1 cellular context compared by ENCODE assay signal in the genomic region with DNA sequence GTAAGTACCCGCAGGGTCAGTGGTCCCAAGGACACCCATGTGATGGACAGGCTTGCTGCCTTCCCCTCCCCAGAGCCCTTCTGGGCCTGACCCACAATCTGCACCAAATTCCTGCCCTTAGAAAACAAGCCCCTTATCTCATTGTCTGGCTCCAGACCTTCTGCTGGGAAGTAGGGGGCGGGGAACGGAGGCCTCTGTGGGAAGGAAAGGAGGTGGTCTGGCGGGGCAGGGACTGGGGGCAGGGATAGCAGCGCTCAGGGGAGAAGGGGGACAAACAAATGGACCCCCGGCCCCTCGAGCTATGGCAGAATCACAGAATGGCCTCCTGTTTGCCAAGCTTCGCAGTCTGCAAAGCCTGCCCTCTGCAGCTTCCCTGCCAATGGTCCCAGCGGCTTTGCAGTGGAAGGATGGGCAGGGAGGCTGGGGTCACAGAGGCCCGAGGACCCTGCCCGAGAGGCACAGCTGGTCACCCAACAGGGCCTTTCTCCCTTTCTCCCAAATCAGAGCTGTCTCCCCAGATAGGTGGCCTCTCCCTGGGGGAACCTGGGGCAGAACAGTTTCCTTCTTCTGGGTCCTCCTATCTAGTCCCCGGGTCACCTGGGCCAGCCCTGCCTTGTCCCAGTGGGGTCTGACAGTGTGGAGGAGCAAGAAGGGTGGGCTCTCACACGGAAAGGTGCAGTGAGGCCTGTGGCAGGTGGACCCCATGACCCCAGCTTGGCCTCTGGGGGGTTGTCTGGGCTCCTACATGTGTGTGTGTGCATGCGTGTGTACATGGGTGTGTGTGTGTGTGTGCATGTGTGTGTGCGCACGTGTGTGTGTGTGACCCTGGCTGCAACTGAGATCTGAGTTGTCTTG.
TF ChIP-seq lines count a peak whose summit lies in the region.

No MANE protein-coding gene starts in this region.

TF ChIP-seq in liver, 16 proteins besides CTCF, POLR2A, EP300 and RAD21 (continued from another document):
- TF ChIP-seq, protein P1, sequence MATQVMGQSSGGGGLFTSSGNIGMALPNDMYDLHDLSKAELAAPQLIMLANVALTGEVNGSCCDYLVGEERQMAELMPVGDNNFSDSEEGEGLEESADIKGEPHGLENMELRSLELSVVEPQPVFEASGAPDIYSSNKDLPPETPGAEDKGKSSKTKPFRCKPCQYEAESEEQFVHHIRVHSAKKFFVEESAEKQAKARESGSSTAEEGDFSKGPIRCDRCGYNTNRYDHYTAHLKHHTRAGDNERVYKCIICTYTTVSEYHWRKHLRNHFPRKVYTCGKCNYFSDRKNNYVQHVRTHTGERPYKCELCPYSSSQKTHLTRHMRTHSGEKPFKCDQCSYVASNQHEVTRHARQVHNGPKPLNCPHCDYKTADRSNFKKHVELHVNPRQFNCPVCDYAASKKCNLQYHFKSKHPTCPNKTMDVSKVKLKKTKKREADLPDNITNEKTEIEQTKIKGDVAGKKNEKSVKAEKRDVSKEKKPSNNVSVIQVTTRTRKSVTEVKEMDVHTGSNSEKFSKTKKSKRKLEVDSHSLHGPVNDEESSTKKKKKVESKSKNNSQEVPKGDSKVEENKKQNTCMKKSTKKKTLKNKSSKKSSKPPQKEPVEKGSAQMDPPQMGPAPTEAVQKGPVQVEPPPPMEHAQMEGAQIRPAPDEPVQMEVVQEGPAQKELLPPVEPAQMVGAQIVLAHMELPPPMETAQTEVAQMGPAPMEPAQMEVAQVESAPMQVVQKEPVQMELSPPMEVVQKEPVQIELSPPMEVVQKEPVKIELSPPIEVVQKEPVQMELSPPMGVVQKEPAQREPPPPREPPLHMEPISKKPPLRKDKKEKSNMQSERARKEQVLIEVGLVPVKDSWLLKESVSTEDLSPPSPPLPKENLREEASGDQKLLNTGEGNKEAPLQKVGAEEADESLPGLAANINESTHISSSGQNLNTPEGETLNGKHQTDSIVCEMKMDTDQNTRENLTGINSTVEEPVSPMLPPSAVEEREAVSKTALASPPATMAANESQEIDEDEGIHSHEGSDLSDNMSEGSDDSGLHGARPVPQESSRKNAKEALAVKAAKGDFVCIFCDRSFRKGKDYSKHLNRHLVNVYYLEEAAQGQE (IDR thresholded peaks at IDR 0.05): no peak
- TF ChIP-seq SP1 (IDR thresholded peaks at IDR 0.05) (peak; percentile 32), FOXA2 (IDR thresholded peaks at IDR 0.05) (no peak), HNF4G (IDR thresholded peaks at IDR 0.05) (no peak), JUND (IDR thresholded peaks at IDR 0.05) (no peak), NR2F2 (IDR thresholded peaks at IDR 0.05) (peak; percentile 80), GABPA (IDR thresholded peaks at IDR 0.05 in 1 of 2, conservative IDR thresholded peaks at IDR 0.05 in 1 of 2) (no peak), EGR1 (IDR thresholded peaks at IDR 0.05; ENCODE audit: low read depth in 2 of 2) (no peak)
TF ChIP-seq in liver: peak in this region for 3.
